In the genomic region with DNA sequence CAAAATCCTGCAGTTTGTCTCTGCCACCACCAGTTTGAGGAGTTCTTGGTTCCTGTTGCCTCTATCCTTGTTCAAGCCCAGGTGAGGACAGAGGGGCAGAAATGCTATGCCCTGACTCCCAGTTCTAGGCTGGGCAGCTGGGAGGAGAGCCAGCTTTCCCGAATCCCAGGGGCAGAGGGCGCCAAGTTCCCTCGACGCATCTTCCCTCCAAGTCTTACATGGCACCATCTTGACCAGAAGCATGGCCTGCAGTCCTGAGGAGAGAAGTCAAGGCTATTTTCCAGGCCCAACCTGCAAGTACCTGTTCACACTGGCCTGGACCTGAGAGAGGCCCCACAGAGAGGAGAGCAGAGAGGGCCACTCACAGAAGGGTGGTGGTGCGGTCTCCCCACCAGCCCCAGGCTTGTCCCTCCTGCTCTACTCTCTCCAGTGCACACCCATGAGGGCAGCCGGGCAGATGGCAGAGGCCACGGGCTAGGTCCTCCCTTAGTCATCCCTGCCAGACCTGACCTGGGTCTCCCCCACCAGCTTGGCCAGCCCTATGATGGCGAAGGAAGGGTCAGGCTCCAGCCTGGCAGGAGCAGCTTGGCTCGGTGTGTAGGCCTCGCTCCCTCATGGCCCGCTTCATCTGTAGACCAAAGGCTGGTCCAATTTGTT, we compare ENCODE assay signal across 18 cellular contexts.
DNase-seq lines count a peak whose midpoint lies in the region; ATAC-seq and TF ChIP-seq lines count a peak whose summit lies in the region.
"Had no signal": no experiment of that assay in that cellular context is flagged by ENCODE, and none has a peak within 500 bp of the region (broad histone marks: within the 10 kb centered on the region; RNA-seq: fewer than 3 reads in every experiment).

No MANE protein-coding gene starts in this region.

- peaks cover 25 to 38% of the 10 kb centered on the region in 2 donors for H3K27me3 Mint-ChIP-seq in natural killer cell treated with Interleukin-12 subunit alpha and Interleukin-12 subunit beta and Interleukin-15 and Interleukin-18, amount 100 ng/mL, for 72 hours
- H3K27me3 Mint-ChIP-seq in natural killer cell (ENCODE audit: low read depth in 2 of 2): peaks cover 0 to 27% of the 10 kb centered on the region in 2 donors
- H3K27me3 Mint-ChIP-seq in memory B cell: peaks cover 1% of the 10 kb centered on the region

- TF ChIP-seq CTCF in natural killer cell (IDR thresholded peaks at IDR 0.05): no peak

- H3K9me3 Mint-ChIP-seq in natural killer cell treated with Interleukin-12 subunit alpha and Interleukin-12 subunit beta and Interleukin-15 and Interleukin-18, amount 100 ng/mL, for 72 hours: no peaks in the 10 kb centered on the region
- H3K9me3 Mint-ChIP-seq in natural killer cell (no peaks in the 10 kb centered on the region), memory B cell (peaks cover 6% of the 10 kb centered on the region)
- H3K9me3 Mint-ChIP-seq in stimulated activated effector memory CD8-positive, alpha-beta T cell treated with anti-CD3 and anti-CD28 coated beads, Interleukin-12 subunit alpha, Interleukin-12 subunit beta, amount 100 ng/mL, for 72 hours: peaks cover 7% of the 10 kb centered on the region

- H3K4me1 Mint-ChIP-seq in natural killer cell treated with Interleukin-12 subunit alpha and Interleukin-12 subunit beta and Interleukin-15 and Interleukin-18, amount 100 ng/mL, for 72 hours (ENCODE audit: low read depth in 2 of 2): peaks cover 5 to 10% of the 10 kb centered on the region in 2 donors
- H3K4me1 Mint-ChIP-seq in natural killer cell (peaks cover 11 to 17% of the 10 kb centered on the region in 2 donors), memory B cell (peaks cover 16% of the 10 kb centered on the region)
- H3K4me1 Mint-ChIP-seq in stimulated activated effector memory CD8-positive, alpha-beta T cell treated with anti-CD3 and anti-CD28 coated beads, Interleukin-12 subunit alpha, Interleukin-12 subunit beta, amount 100 ng/mL, for 72 hours: no peaks in the 10 kb centered on the region

- peak; percentile 33 to 44 for ATAC-seq in natural killer cell treated with Interleukin-12 subunit alpha and Interleukin-12 subunit beta and Interleukin-15 and Interleukin-18, amount 100 ng/mL, for 72 hours
- ATAC-seq in natural killer cell: no peak
- no peak for ATAC-seq in memory B cell (ENCODE audit: low read depth)
- ATAC-seq in stimulated activated effector memory CD8-positive, alpha-beta T cell treated with anti-CD3 and anti-CD28 coated beads, Interleukin-12 subunit alpha, Interleukin-12 subunit beta, amount 100 ng/mL, for 72 hours: peak; percentile 6

- H3K27ac Mint-ChIP-seq in natural killer cell treated with Interleukin-12 subunit alpha and Interleukin-12 subunit beta and Interleukin-15 and Interleukin-18, amount 100 ng/mL, for 72 hours: no peak overlapping the region
- H3K27ac Mint-ChIP-seq in natural killer cell (no peak overlapping the region), memory B cell (peak overlapping the region; percentile 11)
- no peak overlapping the region for H3K27ac Mint-ChIP-seq in stimulated activated effector memory CD8-positive, alpha-beta T cell treated with anti-CD3 and anti-CD28 coated beads, Interleukin-12 subunit alpha, Interleukin-12 subunit beta, amount 100 ng/mL, for 72 hours
- H3K27ac Mint-ChIP-seq: CD8-positive, alpha-beta memory T cell had no signal

- intact Hi-C loops in natural killer cell (cut with micrococcal nuclease): no loop called here

- H3K36me3 Mint-ChIP-seq in natural killer cell treated with Interleukin-12 subunit alpha and Interleukin-12 subunit beta and Interleukin-15 and Interleukin-18, amount 100 ng/mL, for 72 hours: peaks cover 5% of the 10 kb centered on the region
- H3K36me3 Mint-ChIP-seq in natural killer cell (no peaks in the 10 kb centered on the region), memory B cell (peaks cover 6% of the 10 kb centered on the region)
- H3K36me3 Mint-ChIP-seq in stimulated activated effector memory CD8-positive, alpha-beta T cell treated with anti-CD3 and anti-CD28 coated beads, Interleukin-12 subunit alpha, Interleukin-12 subunit beta, amount 100 ng/mL, for 72 hours: peaks cover 5% of the 10 kb centered on the region

- no peak overlapping the region for H3K4me3 Mint-ChIP-seq in natural killer cell treated with Interleukin-12 subunit alpha and Interleukin-12 subunit beta and Interleukin-15 and Interleukin-18, amount 100 ng/mL, for 72 hours
- no peak overlapping the region for H3K4me3 Mint-ChIP-seq in natural killer cell
- no peak overlapping the region for H3K4me3 Mint-ChIP-seq in memory B cell
- H3K4me3 Mint-ChIP-seq in stimulated activated effector memory CD8-positive, alpha-beta T cell treated with anti-CD3 and anti-CD28 coated beads, Interleukin-12 subunit alpha, Interleukin-12 subunit beta, amount 100 ng/mL, for 72 hours: no peak overlapping the region
- H3K4me3 Mint-ChIP-seq: CD8-positive, alpha-beta memory T cell had no signal

- no peak for DNase-seq in natural killer cell treated with Interleukin-12 subunit alpha and Interleukin-12 subunit beta and Interleukin-15 and Interleukin-18, amount 100 ng/mL, for 72 hours (ENCODE audit: low spot score)
- DNase-seq in natural killer cell (no peak), memory B cell (ENCODE audit: low spot score in 2 of 2) (no peak), GM19238 (ENCODE audit: insufficient read length, low spot score) (no peak), NCI-H2196 treated with DMSO at 0.1 percent for 48 hours (lab: John Stamatoyannopoulos, UW; ENCODE audit: unreplicated experiment) (no peak), HT-29 (ENCODE audit: low spot score) (no peak)
- no peak for DNase-seq in stimulated activated effector memory CD8-positive, alpha-beta T cell treated with anti-CD3 and anti-CD28 coated beads, Interleukin-12 subunit alpha, Interleukin-12 subunit beta, amount 100 ng/mL, for 72 hours (ENCODE audit: low spot score in 2 of 2)
- DNase-seq: AML-193; Calu3; CD8-positive, alpha-beta memory T cell; DMS153; NCI-H1092 treated with DMSO at 0.1 percent for 48 hours; NCI-H146; NCI-H2029; NCI-H345; NCI-H524 treated with DMSO at 0.1 percent for 48 hours; OCI-M1; SJCRH30 had no signal

Comparison
In these comparisons a context has a peak if more than half of its experiments do, and no peak if none do; other contexts are left out.
1. ATAC-seq: peak in natural killer cell treated with Interleukin-12 subunit alpha and Interleukin-12 subunit beta and Interleukin-15 and Interleukin-18, amount 100 ng/mL, for 72 hours (2 of 2) and stimulated activated effector memory CD8-positive, alpha-beta T cell treated with anti-CD3 and anti-CD28 coated beads, Interleukin-12 subunit alpha, Interleukin-12 subunit beta, amount 100 ng/mL, for 72 hours (single experiment); none in natural killer cell (0 of 3) and memory B cell (single experiment).